In the genomic region with DNA sequence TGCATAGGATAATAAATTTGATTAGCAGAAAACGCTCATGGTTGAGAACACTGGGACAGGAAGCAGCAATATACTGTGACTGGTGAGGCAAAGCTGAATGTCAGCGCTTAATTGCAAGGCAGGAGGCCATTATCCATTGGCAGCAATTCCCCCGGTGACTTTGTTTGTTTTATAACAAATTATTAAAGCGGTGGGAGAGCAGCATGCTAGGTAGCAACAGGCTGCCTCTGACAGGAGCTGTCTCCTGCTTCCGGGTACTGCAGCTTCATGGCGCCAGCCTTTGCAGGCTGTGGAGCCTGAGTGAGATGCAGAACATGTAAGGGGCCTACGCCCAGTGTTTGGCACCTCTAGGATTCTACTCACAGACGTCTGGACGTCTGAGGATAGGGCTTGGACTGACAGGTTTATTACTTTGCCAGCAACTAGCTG, we compare ENCODE assay signal across 12 cellular contexts.
DNase-seq lines count a peak whose midpoint lies in the region; ATAC-seq and TF ChIP-seq lines count a peak whose summit lies in the region.
"Had no signal": no experiment of that assay in that cellular context is flagged by ENCODE, and none has a peak within 500 bp of the region (broad histone marks: within the 10 kb centered on the region; RNA-seq: fewer than 3 reads in every experiment).

No MANE protein-coding gene starts in this region.

- no peaks in the 10 kb centered on the region for H3K27me3 Mint-ChIP-seq in CD4-positive, alpha-beta T cell
- no peaks in the 10 kb centered on the region for H3K27me3 Mint-ChIP-seq in naive thymus-derived CD4-positive, alpha-beta T cell
- H3K27me3 Mint-ChIP-seq: activated naive CD8-positive, alpha-beta T cell treated with anti-CD3 and anti-CD28 coated beads, Interleukin-2, amount 50 U/mL, for 24 hours had no signal

- intact Hi-C loops in CD4-positive, alpha-beta T cell (cut with DNase I, micrococcal nuclease) = no loop called here
- intact Hi-C loops in naive thymus-derived CD4-positive, alpha-beta T cell (cut with micrococcal nuclease) = loop anchor here (2.0 to 10.0 kb wide), 2 partner anchors 37 to 121 kb away; no protein-coding TSS in a partner anchor

- no peak overlapping the region for H3K4me3 ChIP-seq in naive thymus-derived CD4-positive, alpha-beta T cell (ENCODE audit: low read length)
- H3K4me3 ChIP-seq: MG63 had no signal

- no peaks in the 10 kb centered on the region for H3K36me3 Mint-ChIP-seq in CD4-positive, alpha-beta T cell (ENCODE audit: low read depth)
- H3K36me3 Mint-ChIP-seq in naive thymus-derived CD4-positive, alpha-beta T cell = no peaks in the 10 kb centered on the region

- ATAC-seq in CD4-positive, alpha-beta T cell (ENCODE audit: poor library complexity) = peak; percentile 48
- ATAC-seq in naive thymus-derived CD4-positive, alpha-beta T cell = peak; percentile 61
- no peak for ATAC-seq in HG02852 (IDR thresholded peaks at IDR 0.05; ENCODE audit: unreplicated experiment)
- ATAC-seq: activated naive CD8-positive, alpha-beta T cell treated with anti-CD3 and anti-CD28 coated beads, Interleukin-2, amount 50 U/mL, for 24 hours had no signal

- POLR2A ChIA-PET in CD4-positive, alpha-beta T cell (lab: Charles Lee) = interaction anchor here (0.7 to 1.3 kb wide), 5 partner anchors 16 to 52 kb away, joined by 3 to 5 read pairs (median 3); no protein-coding TSS in a partner anchor
- POLR2A ChIA-PET in naive thymus-derived CD4-positive, alpha-beta T cell (lab: Charles Lee) = interaction anchor here (0.8 to 1.7 kb wide), 3 partner anchors 10 to 46 kb away, joined by 3 to 7 read pairs (median 6); no protein-coding TSS in a partner anchor

- H3K27ac ChIP-seq in CD4-positive, alpha-beta T cell (ENCODE audit: low read depth, low read length) = no peak overlapping the region
- H3K27ac ChIP-seq in naive thymus-derived CD4-positive, alpha-beta T cell (ENCODE audit: low read depth, low read length) = no peak overlapping the region
- H3K27ac ChIP-seq: C4-2B had no signal

- H3K36me3 ChIP-seq in naive thymus-derived CD4-positive, alpha-beta T cell (ENCODE audit: control insufficient read depth in 2 of 3, insufficient read depth in 3 of 3, low read length in 3 of 3) = no peaks in the 10 kb centered on the region
- H3K36me3 ChIP-seq: MG63 had no signal

- H3K9me3 ChIP-seq in CD4-positive, alpha-beta T cell (ENCODE audit: control insufficient read depth, low read length) = no peaks in the 10 kb centered on the region
- no peaks in the 10 kb centered on the region for H3K9me3 ChIP-seq in naive thymus-derived CD4-positive, alpha-beta T cell (ENCODE audit: control insufficient read depth in 2 of 3, low read length in 3 of 3)
- H3K9me3 ChIP-seq: MG63 had no signal

- H3K9me3 Mint-ChIP-seq in CD4-positive, alpha-beta T cell = no peaks in the 10 kb centered on the region
- no peaks in the 10 kb centered on the region for H3K9me3 Mint-ChIP-seq in naive thymus-derived CD4-positive, alpha-beta T cell
- H3K9me3 Mint-ChIP-seq: activated naive CD8-positive, alpha-beta T cell treated with anti-CD3 and anti-CD28 coated beads, Interleukin-2, amount 50 U/mL, for 24 hours had no signal

- CTCF ChIA-PET in CD4-positive, alpha-beta T cell (lab: Charles Lee) = no interaction called here
- CTCF ChIA-PET in naive thymus-derived CD4-positive, alpha-beta T cell (lab: Charles Lee) = no interaction called here

- H3K27ac Mint-ChIP-seq in CD4-positive, alpha-beta T cell = no peak overlapping the region
- H3K27ac Mint-ChIP-seq in naive thymus-derived CD4-positive, alpha-beta T cell = peak overlapping the region in 7 of 9 donors; percentile 35 to 89 (median 77)
- H3K27ac Mint-ChIP-seq: activated naive CD8-positive, alpha-beta T cell treated with anti-CD3 and anti-CD28 coated beads, Interleukin-2, amount 50 U/mL, for 24 hours had no signal

- no peak for TF ChIP-seq CTCF in CD4-positive, alpha-beta T cell (IDR thresholded peaks at IDR 0.05)

- no peak overlapping the region for H3K4me3 Mint-ChIP-seq in CD4-positive, alpha-beta T cell
- H3K4me3 Mint-ChIP-seq in naive thymus-derived CD4-positive, alpha-beta T cell = peak overlapping the region in 6 of 10 donors; percentile 6 to 40 (median 19)
- H3K4me3 Mint-ChIP-seq: activated naive CD8-positive, alpha-beta T cell treated with anti-CD3 and anti-CD28 coated beads, Interleukin-2, amount 50 U/mL, for 24 hours had no signal

- no peak for DNase-seq in CD4-positive, alpha-beta T cell
- DNase-seq in NCI-H1105 (lab: John Stamatoyannopoulos, UW) = peak; percentile 94
- DNase-seq in NCI-H774 (lab: John Stamatoyannopoulos, UW) = peak; percentile 50
- peak in 6 of 9 donors; percentile 5 to 33 (median 26) for DNase-seq in naive thymus-derived CD4-positive, alpha-beta T cell
- no peak for DNase-seq in 8988T
- DNase-seq in GM19238 (ENCODE audit: insufficient read length, low spot score) = no peak
- DNase-seq in NCI-H128 (lab: John Stamatoyannopoulos, UW; ENCODE audit: unreplicated experiment) = no peak
- DNase-seq: activated naive CD8-positive, alpha-beta T cell treated with anti-CD3 and anti-CD28 coated beads, Interleukin-2, amount 50 U/mL, for 24 hours; MG63; RPMI8226 had no signal

- no peaks in the 10 kb centered on the region for H3K27me3 ChIP-seq in CD4-positive, alpha-beta T cell (ENCODE audit: control insufficient read depth, insufficient read depth, low read length)
- no peaks in the 10 kb centered on the region for H3K27me3 ChIP-seq in naive thymus-derived CD4-positive, alpha-beta T cell (ENCODE audit: control insufficient read depth in 2 of 2, insufficient read depth in 2 of 2, low read length in 2 of 2)
- H3K27me3 ChIP-seq: MG63 had no signal

- peaks cover 36% of the 10 kb centered on the region for H3K4me1 Mint-ChIP-seq in CD4-positive, alpha-beta T cell (ENCODE audit: low read depth)
- peaks cover 12 to 76% (median 46%) of the 10 kb centered on the region in 7 donors for H3K4me1 Mint-ChIP-seq in naive thymus-derived CD4-positive, alpha-beta T cell

- H3K4me1 ChIP-seq in naive thymus-derived CD4-positive, alpha-beta T cell (ENCODE audit: control insufficient read depth in 2 of 2, insufficient read depth in 2 of 2, low read length in 2 of 2) = peaks cover 4 to 34% of the 10 kb centered on the region in 2 donors

Comparison
In these comparisons a context has a peak if more than half of its experiments do, and no peak if none do; other contexts are left out.
1. DNase-seq: peak in NCI-H1105 (single experiment), NCI-H774 (single experiment) and naive thymus-derived CD4-positive, alpha-beta T cell (6 of 9); none in CD4-positive, alpha-beta T cell (0 of 10), 8988T (single experiment), GM19238 (single experiment) and NCI-H128 (single experiment).
2. intact Hi-C loops: an anchor here in naive thymus-derived CD4-positive, alpha-beta T cell (2.0 to 10.0 kb wide); none called in CD4-positive, alpha-beta T cell.